Comparison of ENCODE assay signal across 26 cellular contexts in genomic region chr22:46915978-46916730, GRCh38.
DNase-seq lines count a peak whose midpoint lies in the region; ATAC-seq, FAIRE-seq and TF ChIP-seq lines count a peak whose summit lies in the region.
"Had no signal": no experiment of that assay in that cellular context is flagged by ENCODE, and none has a peak within 500 bp of the region (broad histone marks: within the 10 kb centered on the region; RNA-seq: fewer than 3 reads in every experiment).

No MANE protein-coding gene starts in this region.

- no peaks in the 10 kb centered on the region for H3K4me1 ChIP-seq in trophoblast cell (ENCODE audit: control insufficient read depth in 1 of 2, insufficient read depth in 2 of 2, low read length in 2 of 2)
- no peaks in the 10 kb centered on the region for H3K4me1 ChIP-seq in HAP-1
- H3K4me1 ChIP-seq: breast epithelium, parathyroid adenoma, spleen, transverse colon had no signal

- no peak overlapping the region for H3K4me3 Mint-ChIP-seq in CD14-positive monocyte
- H3K4me3 Mint-ChIP-seq: activated naive CD4-positive, alpha-beta T cell treated with anti-CD3 and anti-CD28 coated beads for 36 hours; nephron had no signal

- no peak overlapping the region for H2BK12ac ChIP-seq in trophoblast cell (ENCODE audit: low read length)

- H3K4me1 Mint-ChIP-seq in CD14-positive monocyte: no peaks in the 10 kb centered on the region

- H3K27me3 Mint-ChIP-seq in CD14-positive monocyte (ENCODE audit: low read depth in 3 of 3): peaks cover 0 to 2% (median 0%) of the 10 kb centered on the region in 3 donors

- H2BK120ac ChIP-seq in trophoblast cell (ENCODE audit: insufficient read depth, low read length, poor library complexity): no peak overlapping the region

- no peak overlapping the region for H4K12ac ChIP-seq in trophoblast cell (ENCODE audit: low read depth, low read length)

- peak overlapping the region; percentile 37 for H3K23ac ChIP-seq in trophoblast cell (ENCODE audit: low read length)

- no peak overlapping the region for H3K4me2 ChIP-seq in trophoblast cell (ENCODE audit: low read length)

- in situ Hi-C loops in HAP-1 (cut with MboI; ENCODE audit: low sequenced_read_pairs): no loop called here

- peak overlapping the region in 4 of 7 donors; percentile 2 to 37 (median 14) for H3K27ac Mint-ChIP-seq in CD14-positive monocyte
- H3K27ac Mint-ChIP-seq: activated naive CD4-positive, alpha-beta T cell treated with anti-CD3 and anti-CD28 coated beads for 36 hours; nephron had no signal

- H3K27me3 ChIP-seq in bronchial epithelial cell (ENCODE audit: control insufficient read depth, insufficient read depth, low read length): no peaks in the 10 kb centered on the region
- H3K27me3 ChIP-seq in trophoblast cell (ENCODE audit: insufficient read depth, low read length): no peaks in the 10 kb centered on the region
- H3K27me3 ChIP-seq in HAP-1 (ENCODE audit: low read depth): no peaks in the 10 kb centered on the region
- H3K27me3 ChIP-seq: breast epithelium, spleen, transverse colon had no signal

- intact Hi-C loops in CD14-positive monocyte (cut with micrococcal nuclease): no loop called here

- peaks cover 0 to 5% (median 0%) of the 10 kb centered on the region in 7 donors for H3K9me3 Mint-ChIP-seq in CD14-positive monocyte
- H3K9me3 Mint-ChIP-seq: nephron had no signal

- TF ChIP-seq POLR2A in GM12891 (IDR thresholded peaks at IDR 0.05; ENCODE audit: low read depth, low read length): no peak
- no peak for TF ChIP-seq POLR2A in H54 (IDR thresholded peaks at IDR 0.05; ENCODE audit: low read depth, low read length)

- no peak for DNase-seq in CD14-positive monocyte (ENCODE audit: low spot score)
- no peak for DNase-seq in GM12891 (ENCODE audit: insufficient read length, low spot score)
- DNase-seq in bronchial epithelial cell (ENCODE audit: low read depth): no peak
- DNase-seq in trophoblast cell: no peak
- DNase-seq in H54 (ENCODE audit: insufficient read length, low spot score): no peak
- DNase-seq in HAP-1 (ENCODE audit: low spot score in 2 of 2): no peak
- DNase-seq in amniotic stem cell (lab: John Stamatoyannopoulos, UW): no peak
- DNase-seq: activated naive CD4-positive, alpha-beta T cell treated with anti-CD3 and anti-CD28 coated beads for 36 hours; effector CD4-positive, alpha-beta T cell; hippocampal formation; left colon; mammary epithelial cell; MV-4-11; NCI-H226; NCI-H748 treated with DMSO at 0.1 percent for 48 hours; Right ventricle myocardium superior; spleen; stimulated activated CD4-positive, alpha-beta T cell treated with anti-CD3 and anti-CD28 coated beads, Interleukin-2, amount 100 ng/mL, for 24 hours; stimulated activated CD8-positive, alpha-beta memory T cell treated with anti-CD3 and anti-CD28 coated beads, Interleukin-4, amount 100 ng/mL, for 48 hours; transverse colon had no signal

- peaks cover 3% of the 10 kb centered on the region for H3K9me3 ChIP-seq in trophoblast cell (ENCODE audit: insufficient read depth, low read depth, low read length)
- H3K9me3 ChIP-seq in HAP-1: no peaks in the 10 kb centered on the region
- H3K9me3 ChIP-seq: breast epithelium, transverse colon had no signal

- ATAC-seq in GM18502 (IDR thresholded peaks at IDR 0.05; ENCODE audit: poor library complexity, unreplicated experiment): no peak
- ATAC-seq: GM12878, HCT116 had no signal

- H2AFZ ChIP-seq in trophoblast cell (ENCODE audit: insufficient read depth, low read length, poor library complexity): no peak overlapping the region
- H2AFZ ChIP-seq: parathyroid adenoma had no signal

- H3K4me3 ChIP-seq in bronchial epithelial cell (ENCODE audit: low read depth, low read length): no peak overlapping the region
- no peak overlapping the region for H3K4me3 ChIP-seq in trophoblast cell (ENCODE audit: low read depth, low read length)
- no peak overlapping the region for H3K4me3 ChIP-seq in HAP-1
- H3K4me3 ChIP-seq: breast epithelium, GM12878, spleen, transverse colon had no signal

- no peak overlapping the region for H3K4ac ChIP-seq in trophoblast cell (ENCODE audit: low read depth, low read length)

- WGBS in trophoblast cell (ENCODE audit: extremely low coverage, insufficient coverage, insufficient read length): no CpG with 5 or more reads among the region's 12 CpGs

- no peak overlapping the region for H4K8ac ChIP-seq in trophoblast cell (ENCODE audit: low read depth, low read length)

- H3K79me2 ChIP-seq in trophoblast cell (ENCODE audit: control insufficient read depth, insufficient read depth, low read length, poor library complexity): no peaks in the 10 kb centered on the region
- H3K79me2 ChIP-seq: parathyroid adenoma had no signal

- H3K14ac ChIP-seq in trophoblast cell (ENCODE audit: low read length): no peak overlapping the region

- H2BK5ac ChIP-seq in trophoblast cell (ENCODE audit: low read depth, low read length, poor library complexity): no peak overlapping the region

- H3K36me3 Mint-ChIP-seq in CD14-positive monocyte: peaks cover 78 to 90% of the 10 kb centered on the region in 2 donors

- no peak overlapping the region for H3K18ac ChIP-seq in trophoblast cell (ENCODE audit: low read length)

- H3K36me3 ChIP-seq in bronchial epithelial cell (ENCODE audit: control insufficient read depth, insufficient read depth, low read length) (peaks cover 14% of the 10 kb centered on the region), trophoblast cell (ENCODE audit: control insufficient read depth in 1 of 2, insufficient read depth in 2 of 2, low read length in 2 of 2) (peaks cover 2 to 11% of the 10 kb centered on the region in 2 experiments), HAP-1 (replicated peaks) (no peaks in the 10 kb centered on the region)
- H3K36me3 ChIP-seq: breast epithelium had no signal

- H3K79me1 ChIP-seq in trophoblast cell (ENCODE audit: low read length): no peaks in the 10 kb centered on the region

- TF ChIP-seq CTCF in CD14-positive monocyte (IDR thresholded peaks at IDR 0.05): no peak
- no peak for TF ChIP-seq CTCF in bronchial epithelial cell (IDR thresholded peaks at IDR 0.05; ENCODE audit: insufficient read depth, low read length, severe bottlenecking)

- no peak overlapping the region for H3K27ac ChIP-seq in trophoblast cell (ENCODE audit: low read depth, low read length)
- H3K27ac ChIP-seq: breast epithelium, parathyroid adenoma, spleen, transverse colon had no signal

- H3K9ac ChIP-seq in trophoblast cell (ENCODE audit: low read length): no peak overlapping the region
- H3K9ac ChIP-seq: parathyroid adenoma had no signal

- H2AK5ac ChIP-seq in trophoblast cell (ENCODE audit: low read length): no peak overlapping the region

- peak; percentile 5 for FAIRE-seq in GM12891 (lab: Jason Lieb, UNC)
- peak; percentile 43 for FAIRE-seq in bronchial epithelial cell (lab: Jason Lieb, UNC)
- FAIRE-seq in H54 (lab: Jason Lieb, UNC): no peak
- FAIRE-seq: GM12878 had no signal

- no peak overlapping the region for H4K91ac ChIP-seq in trophoblast cell (ENCODE audit: low read depth, low read length)

TF ChIP-seq in GM12891, 5 proteins besides CTCF, POLR2A, EP300 and RAD21:
- TF ChIP-seq POLR2AphosphoS5 (IDR thresholded peaks at IDR 0.05; ENCODE audit: low read depth, low read length): no peak; the same call in 1 of the 2 replicates
- TF ChIP-seq SPI1 (IDR thresholded peaks at IDR 0.05; ENCODE audit: low read depth, low read length): no peak
- no peak for TF ChIP-seq PAX5 (IDR thresholded peaks at IDR 0.05; ENCODE audit: insufficient read depth, low read length, severe bottlenecking)
